8 cellular contexts compared by ENCODE assay signal in genomic region chr9:124869466-124869985, GRCh38. TPM values are rescaled to one million over a fixed set of nuclear protein-coding genes. Genes with fewer than 3 reads are reported as not detected.
A peak's percentile ranks its signal among the peaks of the same experiment; 100 is the strongest.
DNase-seq lines count a peak whose midpoint lies in the region; ATAC-seq and TF ChIP-seq lines count a peak whose summit lies in the region.

No MANE protein-coding gene starts in this region.

- H3K27ac ChIP-seq in BLaER1 treated with 17β-estradiol and CSF1 and Interleukin-3, amounts not matched to agents 10 nM and 100 nM: peak overlapping the region; percentile 75 to 100 (median 98)
- H3K27ac ChIP-seq in iPS DF 6.9 (ENCODE audit: low read length): no peak overlapping the region
- H3K27ac ChIP-seq in smooth muscle cell (ENCODE audit: low read depth): peak overlapping the region; percentile 99

- peaks cover 20 to 41% (median 36%) of the 10 kb centered on the region in 11 experiments for H3K36me3 ChIP-seq in BLaER1 treated with 17β-estradiol and CSF1 and Interleukin-3, amounts not matched to agents 10 nM and 100 nM
- H3K36me3 ChIP-seq in iPS DF 6.9 (ENCODE audit: control insufficient read depth, insufficient read depth, low read length): peaks cover 12% of the 10 kb centered on the region; the same call in 1 of the 2 replicates
- H3K36me3 ChIP-seq in smooth muscle cell (ENCODE audit: low read depth): no peaks in the 10 kb centered on the region

- no peaks in the 10 kb centered on the region for H3K9me3 ChIP-seq in BLaER1 treated with 17β-estradiol and CSF1 and Interleukin-3, amounts not matched to agents 10 nM and 100 nM (replicated peaks in 1 of 11)
- H3K9me3 ChIP-seq in iPS DF 6.9 (ENCODE audit: control insufficient read depth, insufficient read depth, low read length): no peaks in the 10 kb centered on the region
- H3K9me3 ChIP-seq in smooth muscle cell (replicated peaks; ENCODE audit: low read depth): no peaks in the 10 kb centered on the region

- H3K4me3 ChIP-seq in BLaER1 treated with 17β-estradiol and CSF1 and Interleukin-3, amounts not matched to agents 10 nM and 100 nM: peak overlapping the region; percentile 91 to 100 (median 98)
- H3K4me3 ChIP-seq in iPS DF 6.9 (ENCODE audit: low read length) (peak overlapping the region; percentile 71), smooth muscle cell (peak overlapping the region; percentile 93)

- peaks cover 66% of the 10 kb centered on the region for H3K79me2 ChIP-seq in smooth muscle cell (ENCODE audit: low read depth)

- peak overlapping the region; percentile 97 for H3K4me3 Mint-ChIP-seq in activated naive CD8-positive, alpha-beta T cell treated with anti-CD3 and anti-CD28 coated beads, Interleukin-2, amount 50 U/mL, for 24 hours

- H3K9ac ChIP-seq in BLaER1 treated with 17β-estradiol and CSF1 and Interleukin-3, amounts not matched to agents 10 nM and 100 nM: peak overlapping the region; percentile 89 to 100 (median 97)
- H3K9ac ChIP-seq in smooth muscle cell (ENCODE audit: low read depth): peak overlapping the region; percentile 97

- H3K4me1 ChIP-seq in BLaER1 treated with 17β-estradiol and CSF1 and Interleukin-3, amounts not matched to agents 10 nM and 100 nM: peaks cover 46 to 61% (median 57%) of the 10 kb centered on the region in 10 experiments
- H3K4me1 ChIP-seq in iPS DF 6.9 (ENCODE audit: control insufficient read depth, insufficient read depth, low read length) (peaks cover 5% of the 10 kb centered on the region; the same call in 1 of the 2 replicates), smooth muscle cell (ENCODE audit: low read depth) (peaks cover 16% of the 10 kb centered on the region)

- no CpG with 5 or more reads among the region's 41 CpGs for WGBS in iPS DF 6.9 (ENCODE audit: insufficient coverage, insufficient read length)
- under 1% methylated on average over 36 of the region's 41 CpGs for WGBS in smooth muscle cell (ENCODE audit: low lambda C conversion rate)

- H3K9me3 Mint-ChIP-seq in activated naive CD8-positive, alpha-beta T cell treated with anti-CD3 and anti-CD28 coated beads, Interleukin-2, amount 50 U/mL, for 24 hours: no peaks in the 10 kb centered on the region

- H4K20me1 ChIP-seq in BLaER1 treated with 17β-estradiol and CSF1 and Interleukin-3, amounts not matched to agents 10 nM and 100 nM: peaks cover 42 to 55% (median 47%) of the 10 kb centered on the region in 11 experiments; a peak in 21 of 22 replicates
- peaks cover 47% of the 10 kb centered on the region for H4K20me1 ChIP-seq in smooth muscle cell (ENCODE audit: low read depth)

- no peak for TF ChIP-seq CTCF in smooth muscle cell (IDR thresholded peaks at IDR 0.05; ENCODE audit: borderline replicate concordance, insufficient read depth, poor library complexity, severe bottlenecking)

- peak overlapping the region; percentile 98 for H3K27ac Mint-ChIP-seq in activated naive CD8-positive, alpha-beta T cell treated with anti-CD3 and anti-CD28 coated beads, Interleukin-2, amount 50 U/mL, for 24 hours

- peaks cover 14% of the 10 kb centered on the region for H3F3A ChIP-seq in smooth muscle cell (ENCODE audit: low read depth)

- no peak overlapping the region for H2AFZ ChIP-seq in smooth muscle cell (ENCODE audit: low read depth)

- H3K27me3 Mint-ChIP-seq in activated naive CD8-positive, alpha-beta T cell treated with anti-CD3 and anti-CD28 coated beads, Interleukin-2, amount 50 U/mL, for 24 hours: no peaks in the 10 kb centered on the region

- H3K4me1 Mint-ChIP-seq in activated naive CD8-positive, alpha-beta T cell treated with anti-CD3 and anti-CD28 coated beads, Interleukin-2, amount 50 U/mL, for 24 hours: peaks cover 56% of the 10 kb centered on the region

- peak; percentile 19 for ATAC-seq in GM21723 (IDR thresholded peaks at IDR 0.05; ENCODE audit: unreplicated experiment)
- ATAC-seq in activated naive CD8-positive, alpha-beta T cell treated with anti-CD3 and anti-CD28 coated beads, Interleukin-2, amount 50 U/mL, for 24 hours: peak; percentile 6

- peaks cover 52% of the 10 kb centered on the region for H3K36me3 Mint-ChIP-seq in activated naive CD8-positive, alpha-beta T cell treated with anti-CD3 and anti-CD28 coated beads, Interleukin-2, amount 50 U/mL, for 24 hours (ENCODE audit: low read depth)

- DNase-seq in NCI-H69 (lab: John Stamatoyannopoulos, UW): peak; percentile 45
- peak; percentile 44 for DNase-seq in activated naive CD8-positive, alpha-beta T cell treated with anti-CD3 and anti-CD28 coated beads, Interleukin-2, amount 50 U/mL, for 24 hours
- no peak for DNase-seq in iPS DF 6.9 (ENCODE audit: low read depth, low spot score)
- DNase-seq in smooth muscle cell (lab: John Stamatoyannopoulos, UW; ENCODE audit: unreplicated experiment): no peak
- DNase-seq in NCI-H128 (lab: John Stamatoyannopoulos, UW; ENCODE audit: unreplicated experiment): no peak
- DNase-seq in NCI-H146 (lab: John Stamatoyannopoulos, UW): no peak

- H3K4me2 ChIP-seq in BLaER1 treated with 17β-estradiol and CSF1 and Interleukin-3, amounts not matched to agents 10 nM and 100 nM: peak overlapping the region; percentile 93 to 100 (median 98)
- peak overlapping the region; percentile 100 for H3K4me2 ChIP-seq in smooth muscle cell

- H3K27me3 ChIP-seq in BLaER1 treated with 17β-estradiol and CSF1 and Interleukin-3, amounts not matched to agents 10 nM and 100 nM: no peaks in the 10 kb centered on the region
- H3K27me3 ChIP-seq in iPS DF 6.9 (ENCODE audit: control insufficient read depth, insufficient read depth, low read length) (no peaks in the 10 kb centered on the region), smooth muscle cell (ENCODE audit: low read depth) (no peaks in the 10 kb centered on the region)

RNA-seq across cellular contexts. Expression of gene ARPC5L, which starts 7.6 kb away (rescaled TPM):
- total RNA-seq in smooth muscle cell: 20.9 and 30.4 TPM in 2 replicates
- 69.8 and 83.9 TPM in 2 replicates for polyA plus RNA-seq in smooth muscle cell

RNA-seq across cellular contexts. Expression of gene RPL35, which starts 7.8 kb away (rescaled TPM):
- total RNA-seq in smooth muscle cell: 1,579 and 1,932 TPM in 2 replicates
- 1,321 and 1,396 TPM in 2 replicates for polyA plus RNA-seq in smooth muscle cell

RNA-seq across cellular contexts. Expression of gene WDR38, which starts 16.3 kb away (rescaled TPM):
- not detected in 2 replicates for total RNA-seq in smooth muscle cell
- 0.41 TPM in 1 of 2 replicates, not detected in the other for polyA plus RNA-seq in smooth muscle cell

Comparison
In these comparisons a context has a peak if more than half of its experiments do, and no peak if none do; other contexts are left out.
1. DNase-seq: peak in NCI-H69 (single experiment) and activated naive CD8-positive, alpha-beta T cell treated with anti-CD3 and anti-CD28 coated beads, Interleukin-2, amount 50 U/mL, for 24 hours (single experiment); none in iPS DF 6.9 (single experiment), smooth muscle cell (single experiment), NCI-H128 (single experiment) and NCI-H146 (single experiment).
2. Peak in every context shown above with its lines, with median percentiles within 50 percentile points of each other: H3K4me3 ChIP-seq.